ENCODE assay signal across 8 cellular contexts in the genomic region with DNA sequence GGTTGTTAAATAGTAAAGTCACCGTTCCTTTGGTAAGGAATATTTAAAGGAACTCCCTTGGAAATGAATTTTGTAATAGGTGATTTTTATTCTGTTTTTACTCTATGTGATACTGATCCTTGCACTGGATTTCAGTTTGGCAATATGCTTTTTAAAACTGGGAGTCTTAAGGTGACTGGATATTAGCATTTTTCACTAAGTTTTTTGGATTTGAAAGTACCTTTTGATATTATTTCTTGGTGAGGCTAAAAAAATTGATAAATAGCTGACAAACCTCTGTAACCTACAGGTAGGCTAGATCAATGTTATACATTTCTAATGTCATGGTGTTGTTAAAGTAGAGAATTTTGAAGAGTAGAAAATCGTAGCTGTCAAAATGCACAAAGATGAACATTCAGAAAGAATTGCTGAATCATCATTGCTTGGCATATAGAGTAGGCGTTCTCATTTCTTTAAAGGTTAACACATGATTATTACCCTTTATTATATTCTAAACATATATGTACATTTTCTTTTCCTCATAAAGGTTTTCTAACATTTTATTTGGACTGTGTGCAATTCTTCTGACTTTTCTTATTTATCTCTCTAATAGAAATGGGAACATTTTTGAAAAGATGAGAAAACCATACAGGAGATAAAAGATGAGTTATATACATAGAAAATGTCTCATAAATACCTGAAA. TPM values are rescaled to one million over a fixed set of nuclear protein-coding genes. Genes with fewer than 3 reads are reported as not detected.
DNase-seq lines count a peak whose midpoint lies in the region; ATAC-seq and TF ChIP-seq lines count a peak whose summit lies in the region.

No MANE protein-coding gene starts in this region.

- peak; percentile 49 for DNase-seq in NCI-H510A treated with DMSO at 0.1 percent for 48 hours (lab: John Stamatoyannopoulos, UW)
- DNase-seq in NCI-H510A (lab: John Stamatoyannopoulos, UW) = no peak
- no peak for DNase-seq in T-helper 17 cell
- DNase-seq in fibroblast of villous mesenchyme (ENCODE audit: low read depth) = peak; percentile 28
- DNase-seq in NCI-H748 treated with DMSO at 0.1 percent for 48 hours (lab: John Stamatoyannopoulos, UW) = no peak
- no peak for DNase-seq in COLO668 (lab: John Stamatoyannopoulos, UW; ENCODE audit: unreplicated experiment)

- H3K27ac Mint-ChIP-seq in T-helper 17 cell = peak overlapping the region; percentile 100
- H3K27ac Mint-ChIP-seq in stimulated activated memory B cell treated with anti-CD40 and anti-IgM and Interleukin-4, amounts not matched to agents 10 μg/mL and 1 μg/mL and 100 μg/mL, for 72 hours = peak overlapping the region; percentile 92

- H3K4me1 Mint-ChIP-seq in T-helper 17 cell = peaks cover 18% of the 10 kb centered on the region
- peaks cover 42% of the 10 kb centered on the region for H3K4me1 Mint-ChIP-seq in stimulated activated memory B cell treated with anti-CD40 and anti-IgM and Interleukin-4, amounts not matched to agents 10 μg/mL and 1 μg/mL and 100 μg/mL, for 72 hours

- no peaks in the 10 kb centered on the region for H3K9me3 ChIP-seq in T-helper 17 cell (ENCODE audit: control insufficient read depth, low read length, poor library complexity, severe bottlenecking)

- H3K4me3 Mint-ChIP-seq in T-helper 17 cell = peak overlapping the region; percentile 19
- H3K4me3 Mint-ChIP-seq in stimulated activated memory B cell treated with anti-CD40 and anti-IgM and Interleukin-4, amounts not matched to agents 10 μg/mL and 1 μg/mL and 100 μg/mL, for 72 hours = no peak overlapping the region

- H3K4me3 ChIP-seq in fibroblast of villous mesenchyme (ENCODE audit: low read depth, low read length) = no peak overlapping the region

- no peaks in the 10 kb centered on the region for H3K9me3 Mint-ChIP-seq in stimulated activated memory B cell treated with anti-CD40 and anti-IgM and Interleukin-4, amounts not matched to agents 10 μg/mL and 1 μg/mL and 100 μg/mL, for 72 hours

- no peaks in the 10 kb centered on the region for H3K36me3 Mint-ChIP-seq in T-helper 17 cell (ENCODE audit: low read depth)
- peaks cover under 1% of the 10 kb centered on the region for H3K36me3 Mint-ChIP-seq in stimulated activated memory B cell treated with anti-CD40 and anti-IgM and Interleukin-4, amounts not matched to agents 10 μg/mL and 1 μg/mL and 100 μg/mL, for 72 hours

- no peak for TF ChIP-seq CTCF in fibroblast of villous mesenchyme (IDR thresholded peaks at IDR 0.05; ENCODE audit: insufficient read depth, low read depth, low read length)

- no peak for ATAC-seq in T-helper 17 cell
- ATAC-seq in stimulated activated memory B cell treated with anti-CD40 and anti-IgM and Interleukin-4, amounts not matched to agents 10 μg/mL and 1 μg/mL and 100 μg/mL, for 72 hours = no peak
- no peak for ATAC-seq in GM21737 (IDR thresholded peaks at IDR 0.05; ENCODE audit: unreplicated experiment)

- no peaks in the 10 kb centered on the region for H3K27me3 Mint-ChIP-seq in T-helper 17 cell
- H3K27me3 Mint-ChIP-seq in stimulated activated memory B cell treated with anti-CD40 and anti-IgM and Interleukin-4, amounts not matched to agents 10 μg/mL and 1 μg/mL and 100 μg/mL, for 72 hours = no peaks in the 10 kb centered on the region

RNA-seq across cellular contexts. Expression of a gene that starts 1.5 kb away (rescaled TPM):
- 10 to 100 TPM; 15.2 to 20.8 TPM for total RNA-seq in T-helper 17 cell
- 35.4 and 57.0 TPM in 2 replicates for total RNA-seq in fibroblast of villous mesenchyme

RNA-seq across cellular contexts. Expression of a gene that starts 24.3 kb away (rescaled TPM):
- total RNA-seq in T-helper 17 cell = 100 to 1,000 TPM; 227 to 253 TPM
- total RNA-seq in fibroblast of villous mesenchyme = 87.0 and 125 TPM in 2 replicates

RNA-seq across cellular contexts. Expression of a gene that starts 42.6 kb away (rescaled TPM):
- total RNA-seq in T-helper 17 cell = under 1 TPM in 1 of 2 donors, not detected in 1; 0.17 TPM
- 0.32 and 0.43 TPM in 2 replicates for total RNA-seq in fibroblast of villous mesenchyme

Comparison
In these comparisons a context has a peak if more than half of its experiments do, and no peak if none do; other contexts are left out.
1. DNase-seq: peak in NCI-H510A treated with DMSO at 0.1 percent for 48 hours (single experiment) and fibroblast of villous mesenchyme (single experiment); none in NCI-H510A (single experiment), T-helper 17 cell (0 of 3), NCI-H748 treated with DMSO at 0.1 percent for 48 hours (single experiment) and COLO668 (single experiment).